In genomic region chr4:175166020-175166419, GRCh38 we compare ENCODE assay signal across 21 cellular contexts.
"Had no signal": no experiment of that assay in that cellular context is flagged by ENCODE, and none has a peak within 500 bp of the region (broad histone marks: within the 10 kb centered on the region; RNA-seq: fewer than 3 reads in every experiment).

No MANE protein-coding gene starts in this region.

- H3K4me1 Mint-ChIP-seq: naive B cell; nephron progenitor cell; stimulated activated memory B cell treated with anti-CD40 and anti-IgM and Interleukin-4, amounts not matched to agents 10 μg/mL and 1 μg/mL and 100 μg/mL, for 72 hours had no signal

- H3K9me3 ChIP-seq: tibial artery, upper lobe of left lung, uterus had no signal

- ATAC-seq: foreskin keratinocyte; left colon; left ventricle myocardium superior; sciatic nerve; stimulated activated memory B cell treated with anti-CD40 and anti-IgM and Interleukin-4, amounts not matched to agents 10 μg/mL and 1 μg/mL and 100 μg/mL, for 72 hours had no signal

- H3K79me2 ChIP-seq: hepatocyte had no signal

- H3K4me3 Mint-ChIP-seq: naive B cell; nephron progenitor cell; stimulated activated memory B cell treated with anti-CD40 and anti-IgM and Interleukin-4, amounts not matched to agents 10 μg/mL and 1 μg/mL and 100 μg/mL, for 72 hours; stimulated activated naive CD8-positive, alpha-beta T cell treated with anti-CD3 and anti-CD28 coated beads, Interleukin-15, Interleukin-2, amounts not matched to agents 100 ng/mL and 50 ng/mL, for 24 hours had no signal

- H3K27me3 ChIP-seq: foreskin keratinocyte, hepatocyte, spleen, tibial artery, upper lobe of left lung, uterus had no signal

- H3K4me2 ChIP-seq: hepatocyte had no signal

- H3K9me3 Mint-ChIP-seq: nephron progenitor cell had no signal

- H3K36me3 Mint-ChIP-seq: naive B cell; stimulated activated memory B cell treated with anti-CD40 and anti-IgM and Interleukin-4, amounts not matched to agents 10 μg/mL and 1 μg/mL and 100 μg/mL, for 72 hours had no signal

- H3K4me1 ChIP-seq: foreskin keratinocyte, spleen, tibial artery, upper lobe of left lung, uterus had no signal

- H2AFZ ChIP-seq: hepatocyte had no signal

- H3K36me3 ChIP-seq: spleen, tibial artery, upper lobe of left lung, uterus had no signal

- H3K27me3 Mint-ChIP-seq: naive B cell; stimulated activated memory B cell treated with anti-CD40 and anti-IgM and Interleukin-4, amounts not matched to agents 10 μg/mL and 1 μg/mL and 100 μg/mL, for 72 hours; stimulated activated naive CD8-positive, alpha-beta T cell treated with anti-CD3 and anti-CD28 coated beads, Interleukin-15, Interleukin-2, amounts not matched to agents 100 ng/mL and 50 ng/mL, for 24 hours had no signal

- H3K27ac Mint-ChIP-seq: naive B cell; nephron progenitor cell; stimulated activated memory B cell treated with anti-CD40 and anti-IgM and Interleukin-4, amounts not matched to agents 10 μg/mL and 1 μg/mL and 100 μg/mL, for 72 hours; stimulated activated naive CD8-positive, alpha-beta T cell treated with anti-CD3 and anti-CD28 coated beads, Interleukin-15, Interleukin-2, amounts not matched to agents 100 ng/mL and 50 ng/mL, for 24 hours had no signal

- H3K4me3 ChIP-seq: hepatocyte, lung, spleen, tibial artery, upper lobe of left lung, uterus had no signal

- DNase-seq: dermis blood vessel endothelial cell; erythroblast; foreskin keratinocyte; left colon; left ventricle myocardium superior; mesendoderm; naive B cell; nephron progenitor cell; posterior cingulate gyrus; spleen; stimulated activated CD4-positive, alpha-beta T cell treated with anti-CD3 and anti-CD28 coated beads, Interleukin-15, amount 100 ng/mL, for 24 hours; stimulated activated CD4-positive, alpha-beta T cell treated with anti-CD3 and anti-CD28 coated beads, Interleukin-1b, Interleukin-23, amount 100 ng/mL, for 48 hours; stimulated activated CD4-positive, alpha-beta T cell treated with anti-CD3 and anti-CD28 coated beads, Interleukin-4, amount 100 ng/mL, for 24 hours; tibial artery; upper lobe of left lung; uterus had no signal

- H3K27ac ChIP-seq: foreskin keratinocyte, hepatocyte, spleen, tibial artery, upper lobe of left lung, uterus had no signal
